In the genomic region with DNA sequence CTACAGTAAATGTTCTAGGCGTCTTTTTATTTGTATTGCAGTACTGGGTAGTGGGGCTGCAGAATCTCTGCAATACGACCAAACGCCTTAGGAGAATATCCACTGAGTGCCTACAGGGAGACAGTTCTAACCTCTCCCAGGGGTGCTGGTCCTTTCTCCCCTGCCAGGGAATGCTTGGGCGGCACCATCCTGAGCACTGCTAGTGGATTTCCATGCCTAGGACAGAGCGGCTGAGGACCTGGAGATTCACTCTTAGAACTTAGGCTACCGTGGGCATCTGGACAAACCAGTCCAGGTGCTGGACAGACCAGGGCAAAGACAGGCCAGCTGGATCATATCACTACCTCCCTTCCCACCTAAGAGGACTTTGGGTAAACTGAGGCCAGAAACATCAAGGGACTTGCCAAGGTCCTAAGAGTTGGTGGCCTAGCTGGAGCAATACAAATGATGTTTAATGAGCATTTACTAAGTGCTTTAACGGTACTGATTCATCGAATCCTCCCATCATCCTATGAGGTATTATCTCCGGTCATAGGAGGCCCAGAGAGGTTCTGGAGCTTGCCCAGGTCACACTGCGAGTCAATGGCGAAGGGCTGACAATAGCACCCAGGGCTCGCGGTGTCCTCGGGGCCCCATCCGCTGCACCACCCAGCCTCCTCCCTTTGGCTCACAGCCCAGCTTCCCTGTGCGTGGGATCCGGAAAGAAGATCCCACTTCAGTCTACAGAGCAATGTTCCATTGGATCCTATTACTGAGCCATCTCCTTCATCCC, we compare ENCODE assay signal across 8 cellular contexts. TPM values are rescaled to one million over a fixed set of nuclear protein-coding genes. Genes with fewer than 3 reads are reported as not detected.
DNase-seq lines count a peak whose midpoint lies in the region; ATAC-seq and TF ChIP-seq lines count a peak whose summit lies in the region.

No MANE protein-coding gene starts in this region.

- TF ChIP-seq CTCF in VCaP (conservative IDR thresholded peaks at IDR 0.05) (no peak), foreskin fibroblast (IDR thresholded peaks at IDR 0.05; ENCODE audit: low read depth, low read length) (no peak), omental fat pad (IDR thresholded peaks at IDR 0.05) (no peak)

- TF ChIP-seq POLR2A in GM18505 (IDR thresholded peaks at IDR 0.05; ENCODE audit: borderline replicate concordance, extremely low read depth, insufficient read depth, insufficient read length): no peak

- H3K27ac ChIP-seq in VCaP: peak overlapping the region; percentile 85

- in situ Hi-C loops in Caki2 (cut with HindIII; ENCODE audit: low pct_unique_long_range_greater_than_20kb, low sequenced_read_pairs): no loop called here

- ATAC-seq in HG02973 (IDR thresholded peaks at IDR 0.05; ENCODE audit: unreplicated experiment) (peak; percentile 8), omental fat pad (ENCODE audit: low FRiP score) (peak; percentile 7), GM18505 (IDR thresholded peaks at IDR 0.05; ENCODE audit: unreplicated experiment) (no peak)

- DNase-seq in Caki2 (ENCODE audit: low read depth): peak; percentile 28
- peak; percentile 28 to 64 for DNase-seq in foreskin fibroblast
- DNase-seq in omental fat pad (ENCODE audit: low spot score): no peak
- no peak for DNase-seq in activated gamma-delta T cell treated with Interleukin-2 at 50 U/mL for 16 hours
- no peak for DNase-seq in middle frontal gyrus (ENCODE audit: extremely low spot score, low spot score)

- H3K4me3 ChIP-seq in foreskin fibroblast (ENCODE audit: low read depth in 1 of 2, low read length in 2 of 2): peak overlapping the region; percentile 57 to 83

RNA-seq across cellular contexts. Expression of a gene that starts 0.8 kb away (rescaled TPM):
- total RNA-seq in Caki2 (2014; rRNA removed; shearing (Covaris generic); ENCODE audit: low replicate concordance): 4.0 and 17.5 TPM in 2 replicates
- 10 to 100 TPM in 1 of 4 donors, 1 to 10 TPM in 3; 3.3 to 26.8 (median 7.5) TPM for total RNA-seq in omental fat pad

RNA-seq across cellular contexts. Expression of a gene that starts 39.6 kb away (rescaled TPM):
- 39.6 and 47.8 TPM in 2 replicates for total RNA-seq in Caki2 (2014; rRNA removed; shearing (Covaris generic); ENCODE audit: low replicate concordance)
- 10 to 100 TPM; 34.4 to 82.5 (median 35.2) TPM for total RNA-seq in omental fat pad

RNA-seq across cellular contexts. Expression of a gene that starts 53.3 kb away (rescaled TPM):
- 2.9 and 7.5 TPM in 2 replicates for total RNA-seq in Caki2 (2014; rRNA removed; shearing (Covaris generic); ENCODE audit: low replicate concordance)
- total RNA-seq in omental fat pad: 10 to 100 TPM; 13.0 to 59.3 (median 31.7) TPM

Comparison
In these comparisons a context has a peak if more than half of its experiments do, and no peak if none do; other contexts are left out.
1. DNase-seq: peak in Caki2 (single experiment) and foreskin fibroblast (2 of 2); none in omental fat pad (single experiment), activated gamma-delta T cell treated with Interleukin-2 at 50 U/mL for 16 hours (single experiment) and middle frontal gyrus (single experiment).